Comparison of ENCODE assay signal across 19 cellular contexts in the genomic region with DNA sequence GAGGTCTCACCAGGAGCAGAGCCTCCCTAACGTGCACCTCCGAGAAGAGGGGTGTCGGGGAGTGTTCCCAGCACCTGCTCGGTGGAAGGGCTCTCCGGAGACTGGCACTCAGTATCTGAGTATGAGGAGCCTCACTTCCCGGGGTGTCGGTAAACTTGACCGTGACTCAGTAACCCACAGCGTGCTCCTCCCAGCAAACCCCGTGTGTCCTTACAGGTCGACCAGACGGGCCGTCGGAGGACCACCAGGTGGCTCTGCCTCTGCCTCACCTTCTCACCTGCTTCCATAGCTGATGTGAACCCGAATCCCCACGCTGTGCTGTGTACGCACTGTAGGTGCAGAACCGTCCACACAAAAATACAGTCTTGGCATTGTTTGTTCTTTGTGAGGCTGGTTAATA. TPM values are rescaled to one million over a fixed set of nuclear protein-coding genes. Genes with fewer than 3 reads are reported as not detected.
"Had no signal": no experiment of that assay in that cellular context is flagged by ENCODE, and none has a peak within 500 bp of the region (broad histone marks: within the 10 kb centered on the region; RNA-seq: fewer than 3 reads in every experiment).

No MANE protein-coding gene starts in this region.

- DNase-seq: activated CD4-positive, alpha-beta T cell treated with anti-CD3 and anti-CD28 coated beads, Interleukin-2, amount 10 ng/mL, durations not matched to agents 7 days and 5 days; activated CD4-positive, CD25-positive, alpha-beta regulatory T cell; activated gamma-delta T cell treated with Interleukin-2 at 50 U/mL for 16 hours; amniotic stem cell; body of pancreas; central memory CD4-positive, alpha-beta T cell; effector CD4-positive, alpha-beta T cell; foreskin keratinocyte; naive B cell; retina; stimulated activated CD4-positive, alpha-beta T cell treated with anti-CD3 and anti-CD28 coated beads, Interleukin-4, amount 100 ng/mL, for 24 hours; stimulated activated naive CD4-positive, alpha-beta T cell treated with Interleukin-2 at 50 U/mL for 16 hours had no signal

- ATAC-seq: body of pancreas, foreskin keratinocyte had no signal

- H3K4me3 ChIP-seq: body of pancreas, coronary artery, tibial nerve had no signal

- H3K27ac ChIP-seq: body of pancreas, coronary artery, foreskin keratinocyte, parathyroid adenoma, tibial nerve had no signal

- H3K27me3 ChIP-seq: body of pancreas, foreskin keratinocyte, tibial nerve had no signal

- H3K9me3 ChIP-seq: body of pancreas had no signal

- H3K36me3 ChIP-seq: tibial nerve had no signal

- H3K4me1 ChIP-seq: body of pancreas, foreskin keratinocyte, parathyroid adenoma, tibial nerve had no signal

RNA-seq across cellular contexts. Expression of gene KNDC1, which starts 29.0 kb away (rescaled TPM):
- total RNA-seq: endothelial cell of umbilical vein had no signal

RNA-seq across cellular contexts. Expression of gene ADGRA1, which starts 43.3 kb away (rescaled TPM):
- total RNA-seq: activated CD4-positive, alpha-beta T cell treated with anti-CD3 and anti-CD28 coated beads, Interleukin-2, amount 10 ng/mL, durations not matched to agents 7 days and 5 days; activated CD8-positive, alpha-beta memory T cell treated with anti-CD3 and anti-CD28 coated beads for 36 hours; endothelial cell of umbilical vein; foreskin keratinocyte; mononuclear cell; T-helper 2 cell treated with Interferon-gamma antibody and Interleukin-4, amounts not matched to agents 100 ng/mL and 5 ng/mL, for 36 hours had no signal
